Comparison of ENCODE assay signal across 1 cellular context in genomic region chrX:55465108-55465507, GRCh38. TPM values are rescaled to one million over a fixed set of nuclear protein-coding genes. Genes with fewer than 3 reads are reported as not detected.
"Had no signal": no experiment of that assay in that cellular context is flagged by ENCODE, and none has a peak within 500 bp of the region (broad histone marks: within the 10 kb centered on the region; RNA-seq: fewer than 3 reads in every experiment).

No MANE protein-coding gene starts in this region.

RNA-seq across cellular contexts. Expression of gene MAGEH1, which starts 13.2 kb away (rescaled TPM):
- total RNA-seq: MCF 10A had no signal

RNA-seq across cellular contexts. Expression of gene USP51, which starts 24.5 kb away (rescaled TPM):
- total RNA-seq: MCF 10A had no signal
